In genomic region chr13:113046066-113046882, GRCh38 we compare ENCODE assay signal across 18 cellular contexts. TPM values are rescaled to one million over a fixed set of nuclear protein-coding genes. Genes with fewer than 3 reads are reported as not detected.
"Had no signal": no experiment of that assay in that cellular context is flagged by ENCODE, and none has a peak within 500 bp of the region (broad histone marks: within the 10 kb centered on the region; RNA-seq: fewer than 3 reads in every experiment).

No MANE protein-coding gene starts in this region.

- ATAC-seq: activated CD4-positive, alpha-beta T cell treated with anti-CD3 and anti-CD28 coated beads for 36 hours; activated CD8-positive, alpha-beta T cell treated with anti-CD3 and anti-CD28 coated beads for 36 hours; activated T-cell treated with anti-CD3 and anti-CD28 coated beads, Interleukin-2, amount 50 U/mL, for 4 hours; effector memory CD8-positive, alpha-beta T cell; gastrocnemius medialis; T-helper 17 cell had no signal

- H3K27ac Mint-ChIP-seq: activated CD4-positive, alpha-beta T cell treated with anti-CD3 and anti-CD28 coated beads for 36 hours; activated CD8-positive, alpha-beta T cell treated with anti-CD3 and anti-CD28 coated beads for 36 hours; activated naive CD4-positive, alpha-beta T cell treated with anti-CD3 and anti-CD28 coated beads, Interleukin-2, amount 50 U/mL, for 24 hours; dendritic cell treated with granulocyte-macrophage colony-stimulating factor and Interleukin-4, amounts not matched to agents 40 ng/mL and 50 ng/mL, for 4 days; effector memory CD8-positive, alpha-beta T cell; stimulated activated naive CD8-positive, alpha-beta T cell treated with anti-CD3 and anti-CD28 coated beads, Interleukin-15, Interleukin-2, amounts not matched to agents 100 ng/mL and 50 ng/mL, for 24 hours; T-helper 17 cell had no signal

- DNase-seq: activated CD4-positive, alpha-beta T cell treated with anti-CD3 and anti-CD28 coated beads for 36 hours; activated CD8-positive, alpha-beta T cell treated with anti-CD3 and anti-CD28 coated beads for 36 hours; activated effector memory CD4-positive, alpha-beta T cell treated with Interleukin-2 at 50 U/mL for 16 hours; activated T-cell treated with anti-CD3 and anti-CD28 coated beads, Interleukin-2, amount 50 U/mL, for 4 hours; effector memory CD8-positive, alpha-beta T cell; gastrocnemius medialis; mammary epithelial cell; naive B cell; retina; small intestine; T-helper 17 cell had no signal

- H3K36me3 ChIP-seq: adrenal gland, gastrocnemius medialis had no signal

- H3K4me3 ChIP-seq: adrenal gland had no signal

- H3K4me3 Mint-ChIP-seq: activated CD4-positive, alpha-beta T cell treated with anti-CD3 and anti-CD28 coated beads for 36 hours; activated CD8-positive, alpha-beta T cell treated with anti-CD3 and anti-CD28 coated beads for 36 hours; activated naive CD4-positive, alpha-beta T cell treated with anti-CD3 and anti-CD28 coated beads, Interleukin-2, amount 50 U/mL, for 24 hours; activated T-cell treated with anti-CD3 and anti-CD28 coated beads, Interleukin-2, amount 50 U/mL, for 4 hours; central memory CD8-positive, alpha-beta T cell; dendritic cell treated with granulocyte-macrophage colony-stimulating factor and Interleukin-4, amounts not matched to agents 40 ng/mL and 50 ng/mL, for 4 days; effector memory CD8-positive, alpha-beta T cell; naive B cell; stimulated activated naive CD8-positive, alpha-beta T cell treated with anti-CD3 and anti-CD28 coated beads, Interleukin-15, Interleukin-2, amounts not matched to agents 100 ng/mL and 50 ng/mL, for 24 hours had no signal

- H3K27me3 Mint-ChIP-seq: activated CD4-positive, alpha-beta T cell treated with anti-CD3 and anti-CD28 coated beads for 36 hours; activated CD8-positive, alpha-beta T cell treated with anti-CD3 and anti-CD28 coated beads for 36 hours; activated naive CD4-positive, alpha-beta T cell treated with anti-CD3 and anti-CD28 coated beads, Interleukin-2, amount 50 U/mL, for 24 hours; central memory CD8-positive, alpha-beta T cell; dendritic cell treated with granulocyte-macrophage colony-stimulating factor and Interleukin-4, amounts not matched to agents 40 ng/mL and 50 ng/mL, for 4 days; effector memory CD8-positive, alpha-beta T cell; stimulated activated naive CD8-positive, alpha-beta T cell treated with anti-CD3 and anti-CD28 coated beads, Interleukin-15, Interleukin-2, amounts not matched to agents 100 ng/mL and 50 ng/mL, for 24 hours; T-helper 17 cell had no signal

- H3K9me3 ChIP-seq: adrenal gland, gastrocnemius medialis, heart right ventricle had no signal

- FAIRE-seq: small intestine had no signal

- H3K4me1 Mint-ChIP-seq: activated CD4-positive, alpha-beta T cell treated with anti-CD3 and anti-CD28 coated beads for 36 hours; activated naive CD4-positive, alpha-beta T cell treated with anti-CD3 and anti-CD28 coated beads, Interleukin-2, amount 50 U/mL, for 24 hours; central memory CD8-positive, alpha-beta T cell; T-helper 17 cell had no signal

- H3K4me1 ChIP-seq: adrenal gland had no signal

- H3K9me3 Mint-ChIP-seq: activated CD8-positive, alpha-beta T cell treated with anti-CD3 and anti-CD28 coated beads for 36 hours; activated naive CD4-positive, alpha-beta T cell treated with anti-CD3 and anti-CD28 coated beads, Interleukin-2, amount 50 U/mL, for 24 hours; activated T-cell treated with anti-CD3 and anti-CD28 coated beads, Interleukin-2, amount 50 U/mL, for 4 hours; central memory CD8-positive, alpha-beta T cell; dendritic cell treated with granulocyte-macrophage colony-stimulating factor and Interleukin-4, amounts not matched to agents 40 ng/mL and 50 ng/mL, for 4 days; effector memory CD8-positive, alpha-beta T cell; naive B cell; stimulated activated naive CD8-positive, alpha-beta T cell treated with anti-CD3 and anti-CD28 coated beads, Interleukin-15, Interleukin-2, amounts not matched to agents 100 ng/mL and 50 ng/mL, for 24 hours had no signal

RNA-seq across cellular contexts. Expression of gene F7, which starts 59.3 kb away (rescaled TPM):
- total RNA-seq: fibroblast of lung, mammary epithelial cell, T-helper 17 cell had no signal
- polyA plus RNA-seq: fibroblast of lung, mammary epithelial cell had no signal
